In genomic region chr5:41095324-41096101, GRCh38 we compare ENCODE assay signal across 20 cellular contexts. TPM values are rescaled to one million over a fixed set of nuclear protein-coding genes. Genes with fewer than 3 reads are reported as not detected.
"Had no signal": no experiment of that assay in that cellular context is flagged by ENCODE, and none has a peak within 500 bp of the region (broad histone marks: within the 10 kb centered on the region; RNA-seq: fewer than 3 reads in every experiment).

No MANE protein-coding gene starts in this region.

- H3K27ac ChIP-seq: brain microvascular endothelial cell, tibial artery had no signal

- H3K36me3 ChIP-seq: brain microvascular endothelial cell, tibial artery had no signal

- FAIRE-seq: colon, endometrium had no signal

- H3K27me3 ChIP-seq: brain microvascular endothelial cell, tibial artery had no signal

- H3K4me3 ChIP-seq: mucosa of descending colon, tibial artery had no signal

- ATAC-seq: activated CD8-positive, alpha-beta T cell treated with anti-CD3 and anti-CD28 coated beads, Interleukin-2, amount 10 ng/mL, durations not matched to agents 7 days and 5 days; esophagus mucosa; left lobe of liver; mucosa of descending colon; naive thymus-derived CD4-positive, alpha-beta T cell; stimulated activated naive B cell treated with anti-CD40 and anti-IgM and Interleukin-4, amounts not matched to agents 10 μg/mL and 1 μg/mL and 100 μg/mL, for 72 hours had no signal

- H3K4me1 ChIP-seq: tibial artery had no signal

- H3K9me3 ChIP-seq: mucosa of descending colon, tibial artery had no signal

- DNase-seq: activated B cell treated with CpG ODN at 0.5 μM for 24 hours; activated CD4-positive, alpha-beta T cell treated with anti-CD3 and anti-CD28 coated beads for 48 hours; activated CD8-positive, alpha-beta memory T cell treated with anti-CD3 and anti-CD28 coated beads, Interleukin-2, amount 50 U/mL, for 48 hours; activated CD8-positive, alpha-beta T cell treated with anti-CD3 and anti-CD28 coated beads, Interleukin-2, amount 10 ng/mL, durations not matched to agents 7 days and 5 days; activated naive CD4-positive, alpha-beta T cell; activated naive CD8-positive, alpha-beta T cell treated with anti-CD3 and anti-CD28 coated beads, Interleukin-2, amount 10 ng/mL, durations not matched to agents 7 days and 5 days; brain microvascular endothelial cell; islet precursor cell; mucosa of descending colon; naive thymus-derived CD4-positive, alpha-beta T cell; posterior cingulate gyrus; retina; stimulated activated CD4-positive, alpha-beta T cell treated with anti-CD3 and anti-CD28 coated beads, Interleukin-2, amount 100 ng/mL, for 48 hours; stimulated activated naive B cell treated with anti-CD40 and anti-IgM and Interleukin-4, amounts not matched to agents 10 μg/mL and 1 μg/mL and 100 μg/mL, for 72 hours; tibial artery had no signal

RNA-seq across cellular contexts. Expression of gene MROH2B, which starts 24.4 kb away (rescaled TPM):
- total RNA-seq: activated B cell treated with CpG ODN at 0.5 μM for 24 hours; activated CD8-positive, alpha-beta T cell treated with anti-CD3 and anti-CD28 coated beads, Interleukin-2, amount 10 ng/mL, durations not matched to agents 7 days and 5 days; activated naive CD8-positive, alpha-beta T cell treated with anti-CD3 and anti-CD28 coated beads, Interleukin-2, amount 10 ng/mL, durations not matched to agents 7 days and 5 days; esophagus mucosa; mucosa of descending colon; naive thymus-derived CD4-positive, alpha-beta T cell; skeletal muscle tissue had no signal
- polyA plus RNA-seq: naive thymus-derived CD4-positive, alpha-beta T cell had no signal
